Comparison of ENCODE assay signal across 18 cellular contexts in genomic region chr2:64641585-64641984, GRCh38. TPM values are rescaled to one million over a fixed set of nuclear protein-coding genes. Genes with fewer than 3 reads are reported as not detected.
DNase-seq lines count a peak whose midpoint lies in the region; ATAC-seq and TF ChIP-seq lines count a peak whose summit lies in the region.
"Had no signal": no experiment of that assay in that cellular context is flagged by ENCODE, and none has a peak within 500 bp of the region (broad histone marks: within the 10 kb centered on the region; RNA-seq: fewer than 3 reads in every experiment).

No MANE protein-coding gene starts in this region.

- peak overlapping the region; percentile 16 for H3K27ac Mint-ChIP-seq in activated CD4-positive, alpha-beta T cell treated with anti-CD3 and anti-CD28 coated beads for 36 hours
- peak overlapping the region; percentile 26 for H3K27ac Mint-ChIP-seq in central memory CD8-positive, alpha-beta T cell (ENCODE audit: low read depth)
- H3K27ac Mint-ChIP-seq in osteocyte (ENCODE audit: unreplicated experiment), result peak overlapping the region; percentile 69

- no peaks in the 10 kb centered on the region for H3K9me3 ChIP-seq in OCI-LY1 (ENCODE audit: low read length)
- H3K9me3 ChIP-seq: tibial artery had no signal

- peaks cover 86% of the 10 kb centered on the region for H3K4me1 Mint-ChIP-seq in activated CD4-positive, alpha-beta T cell treated with anti-CD3 and anti-CD28 coated beads for 36 hours
- peaks cover 59% of the 10 kb centered on the region for H3K4me1 Mint-ChIP-seq in central memory CD8-positive, alpha-beta T cell
- peaks cover 77% of the 10 kb centered on the region for H3K4me1 Mint-ChIP-seq in osteocyte (ENCODE audit: unreplicated experiment)

- peak overlapping the region; percentile 12 for H3K4me3 ChIP-seq in OCI-LY1 (ENCODE audit: low read depth, low read length, poor library complexity, severe bottlenecking)
- H3K4me3 ChIP-seq: tibial artery had no signal

- H3K79me2 ChIP-seq in OCI-LY1 (ENCODE audit: insufficient read depth, low read length), result peaks cover 90% of the 10 kb centered on the region

- H3K27me3 ChIP-seq in OCI-LY1 (ENCODE audit: insufficient read depth, low read length), result no peaks in the 10 kb centered on the region
- H3K27me3 ChIP-seq: tibial artery had no signal

- peaks cover 6% of the 10 kb centered on the region for H3K36me3 Mint-ChIP-seq in activated CD4-positive, alpha-beta T cell treated with anti-CD3 and anti-CD28 coated beads for 36 hours (ENCODE audit: low read depth)
- peaks cover under 1% of the 10 kb centered on the region for H3K36me3 Mint-ChIP-seq in central memory CD8-positive, alpha-beta T cell (ENCODE audit: insufficient read depth)
- H3K36me3 Mint-ChIP-seq in osteocyte (ENCODE audit: unreplicated experiment), result no peaks in the 10 kb centered on the region

- 0 out of 2 replicates have a peak, but pooled peaks cover under 1% of the 10 kb centered on the region for H3F3A ChIP-seq in OCI-LY1 (ENCODE audit: insufficient read depth, low read length)

- no peak for DNase-seq in activated CD4-positive, alpha-beta T cell treated with anti-CD3 and anti-CD28 coated beads for 36 hours
- no peak for DNase-seq in activated CD4-positive, alpha-beta T cell treated with anti-CD3 and anti-CD28 coated beads, Interleukin-2, amount 50 U/mL, for 48 hours
- DNase-seq in central memory CD8-positive, alpha-beta T cell (ENCODE audit: low spot score in 2 of 2), result no peak
- DNase-seq in osteocyte (ENCODE audit: extremely low spot score, unreplicated experiment), result no peak
- DNase-seq in NCI-H2107 (lab: John Stamatoyannopoulos, UW), result no peak
- DNase-seq: activated CD4-positive, alpha-beta T cell treated with anti-CD3 and anti-CD28 coated beads, Interleukin-2, amount 50 U/mL, for 1 hour; aorta; cortex of kidney; kidney glomerular epithelial cell; NCI-H2081; NK-92 treated with Interleukin-12 subunit alpha and Interleukin-12 subunit beta, amount 100 ng/mL, for 24 hours; retina; stimulated activated CD4-positive, alpha-beta T cell treated with anti-CD3 and anti-CD28 coated beads, Interleukin-1b, Interleukin-23, amount 100 ng/mL, for 48 hours; T1000; tibial artery had no signal

- no peak for ATAC-seq in activated CD4-positive, alpha-beta T cell treated with anti-CD3 and anti-CD28 coated beads for 36 hours
- no peak for ATAC-seq in central memory CD8-positive, alpha-beta T cell (replicated peaks; ENCODE audit: extremely low read depth, poor library complexity, severe bottlenecking)
- ATAC-seq in SK-N-SH treated with all-trans-retinoic acid at 6 μM for 48 hours (no peak), GM21526 (IDR thresholded peaks at IDR 0.05; ENCODE audit: low FRiP score, unreplicated experiment) (no peak)

- H3K27me3 Mint-ChIP-seq in activated CD4-positive, alpha-beta T cell treated with anti-CD3 and anti-CD28 coated beads for 36 hours, result no peaks in the 10 kb centered on the region
- no peaks in the 10 kb centered on the region for H3K27me3 Mint-ChIP-seq in central memory CD8-positive, alpha-beta T cell
- H3K27me3 Mint-ChIP-seq in osteocyte (ENCODE audit: unreplicated experiment), result no peaks in the 10 kb centered on the region

- no peak overlapping the region for H3K4me3 Mint-ChIP-seq in activated CD4-positive, alpha-beta T cell treated with anti-CD3 and anti-CD28 coated beads for 36 hours
- no peak overlapping the region for H3K4me3 Mint-ChIP-seq in central memory CD8-positive, alpha-beta T cell
- no peak overlapping the region for H3K4me3 Mint-ChIP-seq in osteocyte (ENCODE audit: unreplicated experiment)

- H3K4me1 ChIP-seq in OCI-LY1 (ENCODE audit: insufficient read depth, low read length, severe bottlenecking), result peaks cover 100% of the 10 kb centered on the region

- intact Hi-C loops in activated CD4-positive, alpha-beta T cell treated with anti-CD3 and anti-CD28 coated beads for 36 hours (cut with DNase I, micrococcal nuclease), result no loop called here

- H3K9me2 ChIP-seq in OCI-LY1 (ENCODE audit: low read depth, low read length), result no peaks in the 10 kb centered on the region

- CTCF ChIA-PET in activated CD4-positive, alpha-beta T cell treated with anti-CD3 and anti-CD28 coated beads for 36 hours (lab: Charles Lee), result interaction anchor here (0.8 to 2.5 kb wide), 5 partner anchors 10 to 118 kb away, joined by 3 to 13 read pairs (median 6); partner anchors contain the start of gene SERTAD2

- POLR2A ChIA-PET in activated CD4-positive, alpha-beta T cell treated with anti-CD3 and anti-CD28 coated beads for 36 hours (lab: Charles Lee), result interaction anchor here (0.7 kb wide), 1 partner anchor 12 kb away, joined by 3 read pairs; the partner anchor contains the start of gene SERTAD2

- no peaks in the 10 kb centered on the region for H3K9me3 Mint-ChIP-seq in activated CD4-positive, alpha-beta T cell treated with anti-CD3 and anti-CD28 coated beads for 36 hours (ENCODE audit: low read depth)
- no peaks in the 10 kb centered on the region for H3K9me3 Mint-ChIP-seq in central memory CD8-positive, alpha-beta T cell
- no peaks in the 10 kb centered on the region for H3K9me3 Mint-ChIP-seq in osteocyte (ENCODE audit: unreplicated experiment)

- H3K27ac ChIP-seq in OCI-LY1 (ENCODE audit: low read depth, low read length, poor library complexity, severe bottlenecking), result peak overlapping the region; percentile 45
- H3K27ac ChIP-seq: tibial artery had no signal

- H3K36me3 ChIP-seq in OCI-LY1 (ENCODE audit: insufficient read depth, low read length), result peaks cover 32% of the 10 kb centered on the region; the same call in 1 of the 2 replicates

- no peak overlapping the region for H2AFZ ChIP-seq in OCI-LY1 (ENCODE audit: low read length)

- H3K9ac ChIP-seq in OCI-LY1 (ENCODE audit: low read length), result peak overlapping the region; percentile 1; the same call in 1 of the 2 replicates

- H4K20me1 ChIP-seq in OCI-LY1 (ENCODE audit: insufficient read depth, low read length), result no peaks in the 10 kb centered on the region

- H3K4me2 ChIP-seq in OCI-LY1 (ENCODE audit: low read length), result peak overlapping the region; percentile 82; the same call in 1 of the 2 replicates

- no peak for TF ChIP-seq CTCF in OCI-LY1 (IDR thresholded peaks at IDR 0.05; ENCODE audit: low read length)
- TF ChIP-seq CTCF in osteocyte (IDR thresholded peaks at IDR 0.05), result no peak

TF ChIP-seq in SK-N-SH treated with all-trans-retinoic acid at 6 μM for 48 hours, 23 proteins besides CTCF, POLR2A, EP300 and RAD21:
- TF ChIP-seq SNAI2 (CRISPR knock-in tag; IDR thresholded peaks at IDR 0.05) (no peak), ESRRG (CRISPR knock-in tag; IDR thresholded peaks at IDR 0.05) (no peak), ZFP3 (CRISPR knock-in tag; IDR thresholded peaks at IDR 0.05) (no peak), RARB (CRISPR knock-in tag; IDR thresholded peaks at IDR 0.05) (no peak), ZFP30 (CRISPR knock-in tag; IDR thresholded peaks at IDR 0.05) (no peak), OSR1 (CRISPR knock-in tag; IDR thresholded peaks at IDR 0.05) (no peak), POU6F1 (CRISPR knock-in tag; IDR thresholded peaks at IDR 0.05; ENCODE audit: borderline replicate concordance, low read depth) (no peak), TCF4 (CRISPR knock-in tag; IDR thresholded peaks at IDR 0.05; ENCODE audit: borderline replicate concordance) (no peak), ZNF70 (CRISPR knock-in tag; IDR thresholded peaks at IDR 0.05) (no peak)
- TF ChIP-seq, protein P1, sequence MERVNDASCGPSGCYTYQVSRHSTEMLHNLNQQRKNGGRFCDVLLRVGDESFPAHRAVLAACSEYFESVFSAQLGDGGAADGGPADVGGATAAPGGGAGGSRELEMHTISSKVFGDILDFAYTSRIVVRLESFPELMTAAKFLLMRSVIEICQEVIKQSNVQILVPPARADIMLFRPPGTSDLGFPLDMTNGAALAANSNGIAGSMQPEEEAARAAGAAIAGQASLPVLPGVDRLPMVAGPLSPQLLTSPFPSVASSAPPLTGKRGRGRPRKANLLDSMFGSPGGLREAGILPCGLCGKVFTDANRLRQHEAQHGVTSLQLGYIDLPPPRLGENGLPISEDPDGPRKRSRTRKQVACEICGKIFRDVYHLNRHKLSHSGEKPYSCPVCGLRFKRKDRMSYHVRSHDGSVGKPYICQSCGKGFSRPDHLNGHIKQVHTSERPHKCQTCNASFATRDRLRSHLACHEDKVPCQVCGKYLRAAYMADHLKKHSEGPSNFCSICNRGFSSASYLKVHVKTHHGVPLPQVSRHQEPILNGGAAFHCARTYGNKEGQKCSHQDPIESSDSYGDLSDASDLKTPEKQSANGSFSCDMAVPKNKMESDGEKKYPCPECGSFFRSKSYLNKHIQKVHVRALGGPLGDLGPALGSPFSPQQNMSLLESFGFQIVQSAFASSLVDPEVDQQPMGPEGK (CRISPR knock-in tag; IDR thresholded peaks at IDR 0.05; ENCODE audit: borderline replicate concordance), result no peak
- TF ChIP-seq, protein P2, sequence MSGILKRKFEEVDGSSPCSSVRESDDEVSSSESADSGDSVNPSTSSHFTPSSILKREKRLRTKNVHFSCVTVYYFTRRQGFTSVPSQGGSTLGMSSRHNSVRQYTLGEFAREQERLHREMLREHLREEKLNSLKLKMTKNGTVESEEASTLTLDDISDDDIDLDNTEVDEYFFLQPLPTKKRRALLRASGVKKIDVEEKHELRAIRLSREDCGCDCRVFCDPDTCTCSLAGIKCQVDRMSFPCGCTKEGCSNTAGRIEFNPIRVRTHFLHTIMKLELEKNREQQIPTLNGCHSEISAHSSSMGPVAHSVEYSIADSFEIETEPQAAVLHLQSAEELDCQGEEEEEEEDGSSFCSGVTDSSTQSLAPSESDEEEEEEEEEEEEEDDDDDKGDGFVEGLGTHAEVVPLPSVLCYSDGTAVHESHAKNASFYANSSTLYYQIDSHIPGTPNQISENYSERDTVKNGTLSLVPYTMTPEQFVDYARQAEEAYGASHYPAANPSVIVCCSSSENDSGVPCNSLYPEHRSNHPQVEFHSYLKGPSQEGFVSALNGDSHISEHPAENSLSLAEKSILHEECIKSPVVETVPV (CRISPR knock-in tag; IDR thresholded peaks at IDR 0.05), result no peak

RNA-seq across cellular contexts. Expression of gene SERTAD2, which starts 12.1 kb away (rescaled TPM):
- 10 to 100 TPM; 14.5 to 14.9 TPM for total RNA-seq in activated CD4-positive, alpha-beta T cell treated with anti-CD3 and anti-CD28 coated beads for 36 hours
- 15.5 and 17.4 TPM in 2 replicates for total RNA-seq in osteocyte

Comparison
In these comparisons a context has a peak if more than half of its experiments do, and no peak if none do; other contexts are left out.
1. H3K27ac Mint-ChIP-seq: peak in every context shown above with its lines; median percentile 69 in osteocyte; 26 in central memory CD8-positive, alpha-beta T cell; 16 in activated CD4-positive, alpha-beta T cell treated with anti-CD3 and anti-CD28 coated beads for 36 hours.